19 cellular contexts compared by ENCODE assay signal in genomic region chr21:40770435-40771055, GRCh38.
DNase-seq lines count a peak whose midpoint lies in the region; TF ChIP-seq lines count a peak whose summit lies in the region.
"Had no signal": no experiment of that assay in that cellular context is flagged by ENCODE, and none has a peak within 500 bp of the region (broad histone marks: within the 10 kb centered on the region; RNA-seq: fewer than 3 reads in every experiment).

No MANE protein-coding gene starts in this region.

- H3K9me3 ChIP-seq in OCI-LY3 (ENCODE audit: insufficient read depth, low read length) (no peaks in the 10 kb centered on the region), esophagus muscularis mucosa (no peaks in the 10 kb centered on the region)
- H3K9me3 ChIP-seq: A549 had no signal

- H3K4me3 ChIP-seq in OCI-LY3 (ENCODE audit: low read length) (no peak overlapping the region), esophagus muscularis mucosa (no peak overlapping the region)
- H3K4me3 ChIP-seq: A549, GM12878, GM23338 had no signal

- TF ChIP-seq EP300 in esophagus muscularis mucosa (IDR thresholded peaks at IDR 0.05): no peak

- H3K4me1 ChIP-seq in OCI-LY3 (ENCODE audit: low read length) (peaks cover 13% of the 10 kb centered on the region), esophagus muscularis mucosa (no peaks in the 10 kb centered on the region)
- H3K4me1 ChIP-seq: A549 had no signal

- no peak overlapping the region for H3K9ac ChIP-seq in OCI-LY3 (ENCODE audit: low read length)

- TF ChIP-seq POLR2A in esophagus muscularis mucosa (IDR thresholded peaks at IDR 0.05; ENCODE audit: low read depth): no peak

- no peaks in the 10 kb centered on the region for H3K36me3 ChIP-seq in OCI-LY3 (replicated peaks; ENCODE audit: low read depth, low read length)
- no peaks in the 10 kb centered on the region for H3K36me3 ChIP-seq in esophagus muscularis mucosa

- H2AFZ ChIP-seq in OCI-LY3 (ENCODE audit: low read depth, low read length): 0 out of 2 replicates have a peak overlapping the region, but pooled peaks have one; percentile 21
- H2AFZ ChIP-seq: GM23338 had no signal

- DNase-seq in NCI-H1105 treated with DMSO at 0.1 percent for 48 hours (lab: John Stamatoyannopoulos, UW) (peak; percentile 47), NCI-H1105 (lab: John Stamatoyannopoulos, UW) (no peak), esophagus muscularis mucosa (ENCODE audit: extremely low spot score) (peak; percentile 77), SKM-1 treated with dmso at 0.1 percent for 144 hours (lab: John Stamatoyannopoulos, UW; ENCODE audit: unreplicated experiment) (no peak)
- no peak for DNase-seq in activated CD4-positive, alpha-beta T cell treated with anti-CD3 and anti-CD28 coated beads for 1 hour
- DNase-seq: 8988T; ACHN; C1 segment of cervical spinal cord; Calu3; CD4-positive, alpha-beta memory T cell; COR-L47; DMS53; EL; GDM1; H9 had no signal

- no peak overlapping the region for H3K27ac ChIP-seq in OCI-LY3 (ENCODE audit: low read length)
- H3K27ac ChIP-seq in esophagus muscularis mucosa (replicated peaks in 1 of 4): no peak overlapping the region
- H3K27ac ChIP-seq: A549 had no signal

- TF ChIP-seq CTCF in OCI-LY3 (IDR thresholded peaks at IDR 0.05; ENCODE audit: low read depth, low read length) (no peak), esophagus muscularis mucosa (IDR thresholded peaks at IDR 0.05) (no peak)

- H3K27me3 ChIP-seq in OCI-LY3 (ENCODE audit: low read depth, low read length) (no peaks in the 10 kb centered on the region), esophagus muscularis mucosa (peaks cover 0 to 13% (median 0%) of the 10 kb centered on the region in 4 donors)

- H3K4me2 ChIP-seq in OCI-LY3 (ENCODE audit: low read length): peak overlapping the region; percentile 28
- H3K4me2 ChIP-seq: A549, GM23338 had no signal

- no peaks in the 10 kb centered on the region for H3K79me2 ChIP-seq in OCI-LY3 (ENCODE audit: low read length)

- intact Hi-C loops in esophagus muscularis mucosa (cut with DNase I): no loop called here

- no peaks in the 10 kb centered on the region for H4K20me1 ChIP-seq in OCI-LY3 (ENCODE audit: insufficient read depth, low read length)

- 86% methylated on average over 5 of the region's 5 CpGs for WGBS in esophagus muscularis mucosa

Comparison
In these comparisons a context has a peak if more than half of its experiments do, and no peak if none do; other contexts are left out.
1. DNase-seq: peak in NCI-H1105 treated with DMSO at 0.1 percent for 48 hours (single experiment) and esophagus muscularis mucosa (single experiment); none in NCI-H1105 (single experiment), SKM-1 treated with dmso at 0.1 percent for 144 hours (single experiment) and activated CD4-positive, alpha-beta T cell treated with anti-CD3 and anti-CD28 coated beads for 1 hour (single experiment).